ENCODE assay signal across 10 cellular contexts in the genomic region with DNA sequence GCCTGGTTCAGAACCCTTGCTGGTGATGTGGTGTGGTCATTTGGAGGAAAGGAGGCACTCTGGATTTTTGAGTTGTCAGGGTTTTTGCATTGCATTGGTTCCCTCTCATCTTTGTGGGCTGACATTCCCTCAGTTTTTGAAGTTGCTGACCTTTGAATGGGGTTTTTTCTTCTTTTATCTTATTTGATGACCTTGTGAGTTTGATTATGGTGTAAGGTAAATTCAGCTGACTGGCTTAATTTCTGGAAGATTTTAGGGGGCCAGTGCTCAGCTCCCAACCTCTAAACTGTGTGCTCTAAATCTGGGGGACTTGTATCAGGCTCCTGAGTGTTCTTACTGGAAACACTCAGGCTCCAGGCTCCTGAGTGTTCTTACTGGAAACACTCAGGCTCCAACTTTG.
"Had no signal": no experiment of that assay in that cellular context is flagged by ENCODE, and none has a peak within 500 bp of the region (broad histone marks: within the 10 kb centered on the region; RNA-seq: fewer than 3 reads in every experiment).

No MANE protein-coding gene starts in this region.

- DNase-seq: GM23248, GOT3, H7, H9, HCEC 1CT, HFFc6 had no signal

- H3K36me3 ChIP-seq: HAP-1 had no signal

- FAIRE-seq: H1, H54 had no signal

- ATAC-seq: HCT116 had no signal

- H3K4me3 Mint-ChIP-seq: H9, HFFc6 had no signal

- H2AFZ ChIP-seq: GM23248 had no signal

- H3K27ac ChIP-seq: GM23248 had no signal

- H3K4me3 ChIP-seq: GM23248, HAP-1 had no signal

- H3K4me1 ChIP-seq: HAP-1 had no signal

- H3K27ac Mint-ChIP-seq: HFFc6 had no signal

- H3K9ac ChIP-seq: GM23248 had no signal
